ENCODE assay signal across 21 cellular contexts in genomic region chr13:45536224-45536623, GRCh38.
A peak's percentile ranks its signal among the peaks of the same experiment; 100 is the strongest.
DNase-seq lines count a peak whose midpoint lies in the region; ATAC-seq, FAIRE-seq and TF ChIP-seq lines count a peak whose summit lies in the region.
"Had no signal": no experiment of that assay in that cellular context is flagged by ENCODE, and none has a peak within 500 bp of the region (broad histone marks: within the 10 kb centered on the region; RNA-seq: fewer than 3 reads in every experiment).

No MANE protein-coding gene starts in this region.

- peaks cover 10% of the 10 kb centered on the region for H3K36me3 Mint-ChIP-seq in T-helper 17 cell (ENCODE audit: low read depth)

- TF ChIP-seq CTCF in HepG2 (CRISPR knock-in tag; IDR thresholded peaks at IDR 0.05) = no peak
- no peak for TF ChIP-seq CTCF in right lobe of liver (IDR thresholded peaks at IDR 0.05)
- no peak for TF ChIP-seq CTCF in kidney (IDR thresholded peaks at IDR 0.05; ENCODE audit: borderline replicate concordance, extremely low read depth, insufficient read depth)

- POLR2A ChIA-PET in HepG2 (lab: Yijun Ruan, JAX) = no interaction called here

- no peak overlapping the region for H2AFZ ChIP-seq in HepG2 (ENCODE audit: low read length)
- H2AFZ ChIP-seq: GM23338 had no signal

- H3K4me1 Mint-ChIP-seq in T-helper 17 cell = peaks cover 7% of the 10 kb centered on the region
- H3K4me1 Mint-ChIP-seq: B cell; CD8-positive, alpha-beta memory T cell; GM23338; H9 had no signal

- no peak overlapping the region for H3K9ac ChIP-seq in HepG2 (ENCODE audit: insufficient read depth, low read depth, low read length)
- no peak overlapping the region for H3K9ac ChIP-seq in kidney (ENCODE audit: low read length in 2 of 2)
- H3K9ac ChIP-seq: BLaER1 had no signal

- no peak overlapping the region for H3K4me3 Mint-ChIP-seq in T-helper 17 cell
- H3K4me3 Mint-ChIP-seq: B cell; CD4-positive, alpha-beta T cell; CD8-positive, alpha-beta memory T cell; GM23338; H9 had no signal

- in situ Hi-C loops in HepG2 (cut with HindIII; ENCODE audit: extremely low pct_ligation_motif_present, low pct_unique_long_range_greater_than_20kb) = no loop called here

- no TSS peak for BruUV-seq in HepG2 (replicated peaks; lab: Mats Ljungman, UMichigan)

- H3K9me3 ChIP-seq in HepG2 (ENCODE audit: low read length) = no peaks in the 10 kb centered on the region
- no peaks in the 10 kb centered on the region for H3K9me3 ChIP-seq in right lobe of liver
- H3K9me3 ChIP-seq in T-helper 17 cell (ENCODE audit: control insufficient read depth, low read length, poor library complexity, severe bottlenecking) = no peaks in the 10 kb centered on the region
- no peaks in the 10 kb centered on the region for H3K9me3 ChIP-seq in kidney (ENCODE audit: control insufficient read depth in 1 of 2, low read length in 2 of 2)
- H3K9me3 ChIP-seq: BLaER1 had no signal

- no peaks in the 10 kb centered on the region for H3K79me2 ChIP-seq in HepG2 (ENCODE audit: insufficient read depth, low read length)

- CTCF ChIA-PET in HepG2 (lab: Yijun Ruan, JAX; ENCODE audit: low intra/inter-chr PET ratio, low total read pairs) = no interaction called here

- H4K20me1 ChIP-seq in HepG2 (ENCODE audit: insufficient read depth, low read length) = no peaks in the 10 kb centered on the region
- H4K20me1 ChIP-seq: BLaER1 had no signal

- H3K27me3 Mint-ChIP-seq in T-helper 17 cell = no peaks in the 10 kb centered on the region
- H3K27me3 Mint-ChIP-seq: B cell; CD4-positive, alpha-beta T cell; CD8-positive, alpha-beta memory T cell had no signal

- TF ChIP-seq POLR2A in HepG2 (IDR thresholded peaks at IDR 0.05; ENCODE audit: insufficient read depth in 1 of 2, low read depth in 2 of 2, low read length in 2 of 2) = no peak
- TF ChIP-seq POLR2A in right lobe of liver (IDR thresholded peaks at IDR 0.05) = no peak

- WGBS in HepG2 (ENCODE audit: low lambda C conversion rate) = 94% methylated on average over 2 of the region's 2 CpGs
- 97% methylated on average over 2 of the region's 2 CpGs for WGBS in right lobe of liver (ENCODE audit: insufficient coverage, low coverage, low lambda C conversion rate, missing lambda C conversion rate)

- peak overlapping the region; percentile 57 for H3K27ac Mint-ChIP-seq in T-helper 17 cell
- H3K27ac Mint-ChIP-seq: B cell, GM23338, H9 had no signal

- no peak for FAIRE-seq in HepG2 (lab: Jason Lieb, UNC)
- FAIRE-seq in kidney (lab: Jason Lieb, UNC) = peak; percentile 62
- FAIRE-seq: A204.1, D721Med, GM12892, GM19239 had no signal

- ATAC-seq in HepG2 (no peak), right lobe of liver (no peak), T-helper 17 cell (no peak), HG03196 (IDR thresholded peaks at IDR 0.05; ENCODE audit: unreplicated experiment) (no peak)
- ATAC-seq: GM23338, HCT116 had no signal

- no peak for DNase-seq in HepG2 (ENCODE audit: low spot score)
- no peak for DNase-seq in right lobe of liver
- no peak for DNase-seq in T-helper 17 cell
- no peak for DNase-seq in kidney
- no peak for DNase-seq in NCI-H748 treated with DMSO at 0.1 percent for 48 hours (lab: John Stamatoyannopoulos, UW)
- DNase-seq: CD4-positive, alpha-beta T cell; CD8-positive, alpha-beta memory T cell; DMS 273 treated with DMSO at 0.1 percent for 48 hours; DMS79 treated with DMSO at 0.1 percent for 48 hours; H9 had no signal

- H3K27me3 ChIP-seq in HepG2 (ENCODE audit: control insufficient read depth in 1 of 2, insufficient read depth in 2 of 2, low read length in 2 of 2) (no peaks in the 10 kb centered on the region), right lobe of liver (no peaks in the 10 kb centered on the region)
- H3K27me3 ChIP-seq: BLaER1 had no signal

- H3K36me3 ChIP-seq in HepG2 (replicated peaks in 1 of 2; ENCODE audit: control insufficient read depth in 1 of 2, insufficient read depth in 2 of 2, low read length in 2 of 2) (peaks cover 13 to 40% of the 10 kb centered on the region in 2 experiments), right lobe of liver (peaks cover 7 to 53% (median 31%) of the 10 kb centered on the region in 4 donors), kidney (ENCODE audit: control insufficient read depth in 1 of 2, insufficient read depth in 2 of 2, low read length in 2 of 2) (peaks cover 32 to 34% of the 10 kb centered on the region in 2 donors)

- TF ChIP-seq RAD21 in HepG2 (CRISPR knock-in tag; IDR thresholded peaks at IDR 0.05) = no peak

- H3K4me1 ChIP-seq in HepG2 (ENCODE audit: insufficient read depth, low read length) (no peaks in the 10 kb centered on the region), right lobe of liver (no peaks in the 10 kb centered on the region), kidney (ENCODE audit: control insufficient read depth in 1 of 2, insufficient read depth in 1 of 2, low read depth in 1 of 2, low read length in 2 of 2) (no peaks in the 10 kb centered on the region)
- H3K4me1 ChIP-seq: BLaER1 had no signal

- no peak for TF ChIP-seq EP300 in HepG2 (IDR thresholded peaks at IDR 0.05; ENCODE audit: low read depth in 2 of 2, low read length in 2 of 2)
- no peak for TF ChIP-seq EP300 in HepG2 (CRISPR knock-in tag; IDR thresholded peaks at IDR 0.05; ENCODE audit: borderline replicate concordance)

- H3K4me3 ChIP-seq in HepG2 (replicated peaks in 1 of 3; ENCODE audit: insufficient read depth in 1 of 3, low read depth in 2 of 3, low read length in 3 of 3) = no peak overlapping the region
- H3K4me3 ChIP-seq in right lobe of liver = no peak overlapping the region
- no peak overlapping the region for H3K4me3 ChIP-seq in kidney (ENCODE audit: low read length in 2 of 2)
- H3K4me3 ChIP-seq: BLaER1, GM23338 had no signal

- H3K4me2 ChIP-seq in HepG2 (ENCODE audit: low read depth, low read length) = no peak overlapping the region
- H3K4me2 ChIP-seq: BLaER1, GM23338 had no signal

- H3K27ac ChIP-seq in HepG2 (ENCODE audit: extremely low read length, insufficient read depth, low read length) (no peak overlapping the region), right lobe of liver (no peak overlapping the region), kidney (ENCODE audit: low read depth in 2 of 2, low read length in 2 of 2) (no peak overlapping the region)
- H3K27ac ChIP-seq: 22Rv1, BLaER1, C4-2B had no signal

- intact Hi-C loops in HepG2 (cut with micrococcal nuclease; ENCODE audit: unreplicated experiment) (no loop called here), right lobe of liver (cut with DNase I) (no loop called here), kidney (cut with DNase I) (no loop called here)

TF ChIP-seq in HepG2, 621 proteins besides CTCF, POLR2A, EP300 and RAD21:
- TF ChIP-seq MAFK (conservative IDR thresholded peaks at IDR 0.05 in 1 of 2, IDR thresholded peaks at IDR 0.05 in 1 of 2; ENCODE audit: low read length in 2 of 2) (peak; percentile 1 to 66; a peak in 2 of 4 replicates), CENPBD1 (CRISPR knock-in tag; IDR thresholded peaks at IDR 0.05; ENCODE audit: borderline replicate concordance, low read depth) (no peak), MAFF (IDR thresholded peaks at IDR 0.05; ENCODE audit: low read depth, low read length) (peak; percentile 45; the same call in 1 of the 2 replicates)
TF ChIP-seq in HepG2: peak in this region for 2.
